ENCODE assay signal across 23 cellular contexts in genomic region chr17:78524870-78525510, GRCh38. TPM values are rescaled to one million over a fixed set of nuclear protein-coding genes. Genes with fewer than 3 reads are reported as not detected.
"Had no signal": no experiment of that assay in that cellular context is flagged by ENCODE, and none has a peak within 500 bp of the region (broad histone marks: within the 10 kb centered on the region; RNA-seq: fewer than 3 reads in every experiment).

No MANE protein-coding gene starts in this region.

- H3K27me3 Mint-ChIP-seq: type B pancreatic cell had no signal

- H3K27ac Mint-ChIP-seq: nephron progenitor cell, type B pancreatic cell had no signal

- H3K36me3 ChIP-seq: sigmoid colon, suprapubic skin, thyroid gland, uterus had no signal

- H3K36me3 Mint-ChIP-seq: immature natural killer cell; naive thymus-derived CD4-positive, alpha-beta T cell; type B pancreatic cell had no signal

- ATAC-seq: foreskin keratinocyte; left colon; left ventricle myocardium superior; naive thymus-derived CD4-positive, alpha-beta T cell; psoas muscle; stimulated activated naive CD8-positive, alpha-beta T cell treated with anti-CD3 and anti-CD28 coated beads, Interleukin-15, Interleukin-2, amounts not matched to agents 100 U/mL and 50 U/mL, for 24 hours had no signal

- H3K4me1 ChIP-seq: foreskin keratinocyte, parathyroid adenoma, psoas muscle, sigmoid colon, suprapubic skin, uterus had no signal

- H3K9me3 ChIP-seq: psoas muscle, sigmoid colon, suprapubic skin, thyroid gland, uterus had no signal

- H3K79me2 ChIP-seq: parathyroid adenoma had no signal

- H3K4me3 Mint-ChIP-seq: central memory CD8-positive, alpha-beta T cell; immature natural killer cell; naive thymus-derived CD4-positive, alpha-beta T cell; nephron progenitor cell; type B pancreatic cell had no signal

- H3K9me3 Mint-ChIP-seq: central memory CD8-positive, alpha-beta T cell; immature natural killer cell; nephron progenitor cell; type B pancreatic cell had no signal

- H3K9ac ChIP-seq: parathyroid adenoma had no signal

- H3K27ac ChIP-seq: foreskin keratinocyte, parathyroid adenoma, psoas muscle, sigmoid colon, skin epidermis, suprapubic skin, thyroid gland, uterus had no signal

- H3K4me1 Mint-ChIP-seq: central memory CD8-positive, alpha-beta T cell; immature natural killer cell; naive thymus-derived CD4-positive, alpha-beta T cell had no signal

- H3K27me3 ChIP-seq: foreskin keratinocyte, sigmoid colon, suprapubic skin, thyroid gland, uterus had no signal

- H3K4me3 ChIP-seq: psoas muscle, sigmoid colon, skin epidermis, suprapubic skin, thyroid gland, uterus had no signal

- H2AFZ ChIP-seq: parathyroid adenoma had no signal

- DNase-seq: dermis blood vessel endothelial cell; erythroblast; foreskin keratinocyte; immature natural killer cell; left colon; left ventricle myocardium superior; naive thymus-derived CD4-positive, alpha-beta T cell; nephron progenitor cell; occipital lobe; psoas muscle; retina; sigmoid colon; stimulated activated CD4-positive, alpha-beta T cell treated with anti-CD3 and anti-CD28 coated beads, Interleukin-12 subunit alpha, Interleukin-12 subunit beta, amount 100 ng/mL, for 4 hours; stimulated activated CD4-positive, alpha-beta T cell treated with anti-CD3 and anti-CD28 coated beads, Interleukin-2, amount 100 ng/mL, for 48 hours; stimulated activated naive CD8-positive, alpha-beta T cell treated with anti-CD3 and anti-CD28 coated beads, Interleukin-15, Interleukin-2, amounts not matched to agents 100 U/mL and 50 U/mL, for 24 hours; thyroid gland; uterus had no signal

RNA-seq across cellular contexts. Expression of gene DNAH17, which starts 52.2 kb away (rescaled TPM):
- total RNA-seq: endothelial cell of umbilical vein, left colon, left ventricle myocardium superior had no signal
